Comparison of ENCODE assay signal across 24 cellular contexts in genomic region chr18:7855051-7855450, GRCh38.
DNase-seq lines count a peak whose midpoint lies in the region; ATAC-seq and TF ChIP-seq lines count a peak whose summit lies in the region.
"Had no signal": no experiment of that assay in that cellular context is flagged by ENCODE, and none has a peak within 500 bp of the region (broad histone marks: within the 10 kb centered on the region; RNA-seq: fewer than 3 reads in every experiment).

No MANE protein-coding gene starts in this region.

- H3K4me1 ChIP-seq in thyroid gland (peaks cover 51 to 58% of the 10 kb centered on the region in 2 donors), vagina (no peaks in the 10 kb centered on the region)
- H3K4me1 ChIP-seq: breast epithelium had no signal

- TF ChIP-seq CTCF in thyroid gland (IDR thresholded peaks at IDR 0.05) = no peak
- TF ChIP-seq CTCF in vagina (IDR thresholded peaks at IDR 0.05) = no peak
- no peak for TF ChIP-seq CTCF in GM13976 (IDR thresholded peaks at IDR 0.05; ENCODE audit: borderline replicate concordance, control extremely low read depth, extremely low read depth, insufficient read depth, missing control alignments)

- no peak overlapping the region for H3K4me3 ChIP-seq in thyroid gland (replicated peaks in 1 of 3)
- H3K4me3 ChIP-seq in vagina = no peak overlapping the region
- H3K4me3 ChIP-seq: breast epithelium, gastroesophageal sphincter had no signal

- peak overlapping the region; percentile 45 to 69 (median 63) for H3K27ac ChIP-seq in thyroid gland
- H3K27ac ChIP-seq in vagina = no peak overlapping the region
- H3K27ac ChIP-seq: breast epithelium had no signal

- no peaks in the 10 kb centered on the region for H3K9me3 ChIP-seq in thyroid gland
- H3K9me3 ChIP-seq in vagina = no peaks in the 10 kb centered on the region
- H3K9me3 ChIP-seq: breast epithelium, gastroesophageal sphincter had no signal

- peak; percentile 88 to 89 for ATAC-seq in left cardiac atrium
- ATAC-seq: activated CD8-positive, alpha-beta memory T cell treated with anti-CD3 and anti-CD28 coated beads, Interleukin-2, amount 10 ng/mL, durations not matched to agents 7 days and 5 days; activated T-cell treated with anti-CD3 and anti-CD28 coated beads, Interleukin-2, amount 50 U/mL, for 4 hours; gastroesophageal sphincter; naive thymus-derived CD4-positive, alpha-beta T cell; stimulated activated memory B cell treated with anti-CD40 and anti-IgM and Interleukin-4, amounts not matched to agents 10 μg/mL and 1 μg/mL and 100 μg/mL, for 72 hours; T-helper 17 cell had no signal

- H3K36me3 ChIP-seq in thyroid gland = no peaks in the 10 kb centered on the region
- H3K36me3 ChIP-seq in vagina = no peaks in the 10 kb centered on the region
- H3K36me3 ChIP-seq: breast epithelium, gastroesophageal sphincter had no signal

- TF ChIP-seq POLR2A in thyroid gland (IDR thresholded peaks at IDR 0.05) (no peak), vagina (IDR thresholded peaks at IDR 0.05) (no peak)

- DNase-seq in NCI-H345 (lab: John Stamatoyannopoulos, UW) (peak; percentile 32), NCI-H345 treated with DMSO at 0.1 percent for 48 hours (lab: John Stamatoyannopoulos, UW; ENCODE audit: unreplicated experiment) (no peak), NCI-H510A treated with DMSO at 0.1 percent for 48 hours (lab: John Stamatoyannopoulos, UW) (peak; percentile 71), left cardiac atrium (peak; percentile 18), thyroid gland (no peak), vagina (ENCODE audit: extremely low spot score in 2 of 2) (no peak), GM13976 (ENCODE audit: low spot score) (no peak)
- DNase-seq in stimulated activated CD4-positive, alpha-beta T cell treated with anti-CD3 and anti-CD28 coated beads, Interleukin-15, amount 100 ng/mL, for 24 hours = no peak
- DNase-seq: 8988T; activated CD8-positive, alpha-beta memory T cell treated with anti-CD3 and anti-CD28 coated beads, Interleukin-2, amount 10 ng/mL, durations not matched to agents 7 days and 5 days; activated gamma-delta T cell; activated naive CD8-positive, alpha-beta T cell treated with anti-CD3 and anti-CD28 coated beads for 36 hours; activated T-cell treated with anti-CD3 and anti-CD28 coated beads, Interleukin-2, amount 50 U/mL, for 4 hours; anterior cingulate cortex; hippocampal formation; KG1; midbrain; MM.1S; naive thymus-derived CD4-positive, alpha-beta T cell; NCI-H1105 treated with DMSO at 0.1 percent for 48 hours; T-helper 17 cell had no signal

- in situ Hi-C loops in GM13976 (cut with MboI; ENCODE audit: low sequenced_read_pairs, unreplicated experiment) = no loop called here

- H3K27me3 ChIP-seq in thyroid gland (no peaks in the 10 kb centered on the region), vagina (no peaks in the 10 kb centered on the region)
- H3K27me3 ChIP-seq: breast epithelium, gastroesophageal sphincter had no signal

- intact Hi-C loops in left cardiac atrium (cut with DNase I) (no loop called here), thyroid gland (cut with DNase I) (no loop called here), vagina (cut with DNase I) (no loop called here)

Comparison
In these comparisons a context has a peak if more than half of its experiments do, and no peak if none do; other contexts are left out.
1. DNase-seq: peak in NCI-H345 (single experiment), NCI-H510A treated with DMSO at 0.1 percent for 48 hours (single experiment) and left cardiac atrium (single experiment); none in NCI-H345 treated with DMSO at 0.1 percent for 48 hours (single experiment), thyroid gland (0 of 2), stimulated activated CD4-positive, alpha-beta T cell treated with anti-CD3 and anti-CD28 coated beads, Interleukin-15, amount 100 ng/mL, for 24 hours (single experiment), vagina (0 of 2) and GM13976 (single experiment).